In the genomic region with DNA sequence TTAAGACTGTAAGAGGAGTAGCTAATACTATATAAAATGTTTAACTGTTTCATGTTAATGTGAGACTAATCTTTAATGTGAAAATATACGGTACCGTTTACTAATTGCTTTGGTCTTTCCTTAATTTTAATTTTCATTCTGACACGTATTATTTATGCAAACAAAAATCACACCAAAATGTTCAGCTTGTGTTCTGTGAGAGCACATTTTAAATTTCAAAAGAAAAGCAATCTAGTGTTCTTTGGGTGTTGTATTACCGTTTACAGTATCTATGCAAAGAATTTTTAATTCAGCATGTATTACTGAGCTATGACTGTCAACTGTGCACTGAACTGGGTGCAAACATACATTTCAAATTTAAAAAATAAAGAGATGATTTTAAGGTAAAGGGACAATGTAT, we compare ENCODE assay signal across 23 cellular contexts. TPM values are rescaled to one million over a fixed set of nuclear protein-coding genes. Genes with fewer than 3 reads are reported as not detected.
DNase-seq lines count a peak whose midpoint lies in the region; ATAC-seq, FAIRE-seq and TF ChIP-seq lines count a peak whose summit lies in the region.
"Had no signal": no experiment of that assay in that cellular context is flagged by ENCODE, and none has a peak within 500 bp of the region (broad histone marks: within the 10 kb centered on the region; RNA-seq: fewer than 3 reads in every experiment).

No MANE protein-coding gene starts in this region.

- H2AFZ ChIP-seq in neural progenitor cell (replicated peaks): no peak overlapping the region

- H3K27me3 ChIP-seq in BLaER1 (peaks cover 77% of the 10 kb centered on the region), neural progenitor cell (peaks cover 67% of the 10 kb centered on the region), A673 (replicated peaks; ENCODE audit: insufficient read depth, low read depth, low read length, poor library complexity) (peaks cover 92% of the 10 kb centered on the region)

- CTCF ChIA-PET in A673 (lab: Charles Lee): interaction anchor here (0.7 kb wide), 1 partner anchor 12 kb away, joined by 4 read pairs; no protein-coding TSS in a partner anchor

- no peaks in the 10 kb centered on the region for H3K79me2 ChIP-seq in neural progenitor cell (ENCODE audit: low read depth)

- POLR2A ChIA-PET in A673 (lab: Charles Lee; ENCODE audit: low non-redundant PET): no interaction called here

- peak overlapping the region; percentile 49 for H3K4me2 ChIP-seq in BLaER1
- peak overlapping the region; percentile 82 for H3K4me2 ChIP-seq in neural progenitor cell

- H3K4me1 Mint-ChIP-seq in neural progenitor cell: peaks cover 16% of the 10 kb centered on the region

- H3K9me3 ChIP-seq in BLaER1: no peaks in the 10 kb centered on the region
- H3K9me3 ChIP-seq in neural progenitor cell (ENCODE audit: low read depth): no peaks in the 10 kb centered on the region
- H3K9me3 ChIP-seq in A673 (ENCODE audit: low read depth, low read length, poor library complexity, severe bottlenecking): no peaks in the 10 kb centered on the region
- H3K9me3 ChIP-seq: Peyer's patch had no signal

- peaks cover 42% of the 10 kb centered on the region for H3K36me3 ChIP-seq in BLaER1
- H3K36me3 ChIP-seq in neural progenitor cell: no peaks in the 10 kb centered on the region
- H3K36me3 ChIP-seq in A673 (ENCODE audit: insufficient read depth, low read length, poor library complexity, severe bottlenecking): no peaks in the 10 kb centered on the region
- H3K36me3 ChIP-seq: Peyer's patch had no signal

- H3K9me3 Mint-ChIP-seq in neural progenitor cell: peaks cover 11% of the 10 kb centered on the region
- H3K9me3 Mint-ChIP-seq: CD8-positive, alpha-beta T cell had no signal

- no peak for ATAC-seq in HG02642 (IDR thresholded peaks at IDR 0.05; ENCODE audit: poor library complexity, unreplicated experiment)
- no peak for ATAC-seq in GM21360 (IDR thresholded peaks at IDR 0.05; ENCODE audit: unreplicated experiment)
- ATAC-seq: CD8-positive, alpha-beta T cell; Right ventricle myocardium inferior had no signal

- peak; percentile 42 for DNase-seq in NCI-H69 (lab: John Stamatoyannopoulos, UW)
- DNase-seq in neural progenitor cell (ENCODE audit: low spot score): no peak
- no peak for DNase-seq in T-helper 9 cell
- DNase-seq in A673 (ENCODE audit: low spot score): no peak
- DNase-seq: CD8-positive, alpha-beta T cell; IMR-90; MM.1S; NCI-H1092; NCI-H1436 treated with DMSO at 0.1 percent for 48 hours; NCI-H2029 treated with DMSO at 0.1 percent for 48 hours; NCI-H2171; NCI-H526 had no signal

- intact Hi-C loops in A673 (cut with micrococcal nuclease; ENCODE audit: unreplicated experiment): loop anchor here (10.0 kb wide), 2 partner anchors 346 to 536 kb away; partner anchors contain the start of gene CPED1

- peak; percentile 72 for FAIRE-seq in endometrium (lab: Jason Lieb, UNC)
- FAIRE-seq: GM12892, H54 had no signal

- TF ChIP-seq CTCF in neural progenitor cell (IDR thresholded peaks at IDR 0.05) (no peak), A673 (conservative IDR thresholded peaks at IDR 0.05; ENCODE audit: low read depth, low read length) (no peak)

- H3K9ac ChIP-seq in BLaER1 (peak overlapping the region; percentile 87), neural progenitor cell (no peak overlapping the region)

- H4K20me1 ChIP-seq in BLaER1 (peaks cover 93% of the 10 kb centered on the region), neural progenitor cell (ENCODE audit: low read depth) (no peaks in the 10 kb centered on the region)

- H3F3A ChIP-seq in neural progenitor cell (ENCODE audit: low read depth): peaks cover 18% of the 10 kb centered on the region

- H3K4me3 ChIP-seq in BLaER1: peak overlapping the region; percentile 70
- no peak overlapping the region for H3K4me3 ChIP-seq in neural progenitor cell
- H3K4me3 ChIP-seq in A673 (ENCODE audit: low read depth, low read length, poor library complexity, severe bottlenecking): no peak overlapping the region

- H3K27ac Mint-ChIP-seq in neural progenitor cell: no peak overlapping the region
- H3K27ac Mint-ChIP-seq: CD8-positive, alpha-beta T cell had no signal

- H3K4me1 ChIP-seq in BLaER1 (peaks cover 36% of the 10 kb centered on the region), neural progenitor cell (peaks cover 5% of the 10 kb centered on the region), A673 (ENCODE audit: insufficient read depth, low read length, poor library complexity, severe bottlenecking) (peaks cover 15% of the 10 kb centered on the region)

- H3K36me3 Mint-ChIP-seq in neural progenitor cell: no peaks in the 10 kb centered on the region
- H3K36me3 Mint-ChIP-seq: CD8-positive, alpha-beta T cell had no signal

- H3K27me3 Mint-ChIP-seq in neural progenitor cell (ENCODE audit: insufficient read depth, low read depth): peaks cover 39% of the 10 kb centered on the region

- BruUV-seq in A673 (replicated peaks; lab: Mats Ljungman, UMichigan): no TSS peak

- H3K27ac ChIP-seq in BLaER1 (peak overlapping the region; percentile 91), neural progenitor cell (no peak overlapping the region), A673 (ENCODE audit: low read depth, low read length, poor library complexity, severe bottlenecking) (no peak overlapping the region)
- H3K27ac ChIP-seq: HL-60 had no signal

- peak overlapping the region; percentile 1 for H3K4me3 Mint-ChIP-seq in neural progenitor cell

RNA-seq across cellular contexts. Expression of gene WNT16, which starts 2.2 kb away (rescaled TPM):
- 0.03 TPM in 1 of 2 replicates, not detected in the other for total RNA-seq in neural progenitor cell (ENCODE audit: low replicate concordance)
- total RNA-seq in A673 (2021): not detected in 2 replicates
- total RNA-seq: A172; CD8-positive, alpha-beta T cell; HT1080; Peyer's patch; Right ventricle myocardium inferior had no signal
